15 cellular contexts compared by ENCODE assay signal in the genomic region with DNA sequence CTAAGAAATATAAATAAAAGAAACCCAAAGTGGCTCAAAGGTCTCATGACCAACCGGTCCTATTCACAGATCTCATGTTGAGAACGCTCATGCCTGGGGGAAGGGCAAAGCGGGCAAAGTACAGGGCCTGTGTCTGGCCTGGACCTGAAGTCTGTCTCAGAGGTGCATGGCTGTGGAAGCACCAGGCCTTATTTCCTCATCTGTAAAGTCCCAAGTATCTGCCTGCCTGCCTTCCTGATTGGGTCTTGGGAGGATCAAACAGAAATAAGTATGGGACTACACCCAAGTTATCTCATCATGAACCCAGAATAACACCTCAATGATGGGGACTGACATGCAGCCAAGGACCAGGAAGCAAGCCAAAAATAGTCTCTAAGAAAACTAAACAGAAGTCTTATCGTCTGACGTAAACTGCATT. TPM values are rescaled to one million over a fixed set of nuclear protein-coding genes. Genes with fewer than 3 reads are reported as not detected.
DNase-seq lines count a peak whose midpoint lies in the region; ATAC-seq and TF ChIP-seq lines count a peak whose summit lies in the region.
"Had no signal": no experiment of that assay in that cellular context is flagged by ENCODE, and none has a peak within 500 bp of the region (broad histone marks: within the 10 kb centered on the region; RNA-seq: fewer than 3 reads in every experiment).

No MANE protein-coding gene starts in this region.

- TF ChIP-seq CTCF in esophagus muscularis mucosa (IDR thresholded peaks at IDR 0.05), result no peak
- no peak for TF ChIP-seq CTCF in upper lobe of left lung (IDR thresholded peaks at IDR 0.05)

- no peaks in the 10 kb centered on the region for H3K27me3 ChIP-seq in esophagus muscularis mucosa
- no peaks in the 10 kb centered on the region for H3K27me3 ChIP-seq in upper lobe of left lung

- peaks cover 8 to 38% (median 12%) of the 10 kb centered on the region in 4 donors for H3K36me3 ChIP-seq in esophagus muscularis mucosa
- peaks cover 0 to 36% (median 8%) of the 10 kb centered on the region in 4 donors for H3K36me3 ChIP-seq in upper lobe of left lung

- H3K9me3 ChIP-seq in esophagus muscularis mucosa (no peaks in the 10 kb centered on the region), upper lobe of left lung (no peaks in the 10 kb centered on the region)

- no peak for ATAC-seq in activated T-cell treated with anti-CD3 and anti-CD28 coated beads, Interleukin-2, amount 50 U/mL, for 4 hours
- ATAC-seq in upper lobe of left lung (ENCODE audit: low FRiP score in 2 of 2), result peak; percentile 47 to 79
- no peak for ATAC-seq in activated CD8-positive, alpha-beta T cell treated with anti-CD3 and anti-CD28 coated beads, Interleukin-2, amount 10 ng/mL, durations not matched to agents 7 days and 5 days
- ATAC-seq in GM19035 (IDR thresholded peaks at IDR 0.05; ENCODE audit: unreplicated experiment), result no peak

- no peak for TF ChIP-seq POLR2A in esophagus muscularis mucosa (IDR thresholded peaks at IDR 0.05; ENCODE audit: low read depth)
- no peak for TF ChIP-seq POLR2A in upper lobe of left lung (IDR thresholded peaks at IDR 0.05)

- H3K27ac Mint-ChIP-seq in activated T-cell treated with anti-CD3 and anti-CD28 coated beads, Interleukin-2, amount 50 U/mL, for 24 hours, result peak overlapping the region; percentile 1
- no peak overlapping the region for H3K27ac Mint-ChIP-seq in activated CD8-positive, alpha-beta T cell treated with anti-CD3 and anti-CD28 coated beads, Interleukin-2, amount 10 ng/mL, durations not matched to agents 7 days and 5 days
- H3K27ac Mint-ChIP-seq in activated CD4-positive, alpha-beta memory T cell treated with anti-CD3 and anti-CD28 coated beads, Interleukin-2, amount 10 ng/mL, durations not matched to agents 7 days and 5 days, result no peak overlapping the region
- H3K27ac Mint-ChIP-seq: dendritic cell treated with granulocyte-macrophage colony-stimulating factor and Interleukin-4, amounts not matched to agents 40 ng/mL and 50 ng/mL, for 4 days had no signal

- no peak overlapping the region for H3K4me3 ChIP-seq in esophagus muscularis mucosa
- no peak overlapping the region for H3K4me3 ChIP-seq in upper lobe of left lung
- H3K4me3 ChIP-seq: smooth muscle cell had no signal

- no peak for TF ChIP-seq EP300 in esophagus muscularis mucosa (IDR thresholded peaks at IDR 0.05)
- no peak for TF ChIP-seq EP300 in upper lobe of left lung (IDR thresholded peaks at IDR 0.05)

- intact Hi-C loops in esophagus muscularis mucosa (cut with DNase I), result no loop called here

- no peaks in the 10 kb centered on the region for H3K27me3 Mint-ChIP-seq in activated T-cell treated with anti-CD3 and anti-CD28 coated beads, Interleukin-2, amount 50 U/mL, for 24 hours
- no peaks in the 10 kb centered on the region for H3K27me3 Mint-ChIP-seq in activated T-cell treated with anti-CD3 and anti-CD28 coated beads, Interleukin-2, amount 50 U/mL, for 4 hours (ENCODE audit: low read depth)
- H3K27me3 Mint-ChIP-seq in activated CD8-positive, alpha-beta T cell treated with anti-CD3 and anti-CD28 coated beads, Interleukin-2, amount 10 ng/mL, durations not matched to agents 7 days and 5 days (ENCODE audit: low read depth), result peaks cover 2% of the 10 kb centered on the region
- peaks cover 7% of the 10 kb centered on the region for H3K27me3 Mint-ChIP-seq in activated CD4-positive, alpha-beta memory T cell treated with anti-CD3 and anti-CD28 coated beads, Interleukin-2, amount 10 ng/mL, durations not matched to agents 7 days and 5 days

- WGBS in esophagus muscularis mucosa, result 36% methylated on average over 5 of the region's 5 CpGs
- WGBS in upper lobe of left lung, 2 donors, result 34 to 40% methylated on average over 5 of the region's 5 CpGs

- H3K4me1 Mint-ChIP-seq in activated T-cell treated with anti-CD3 and anti-CD28 coated beads, Interleukin-2, amount 50 U/mL, for 24 hours (ENCODE audit: low read depth), result peaks cover 73% of the 10 kb centered on the region
- peaks cover 58% of the 10 kb centered on the region for H3K4me1 Mint-ChIP-seq in activated T-cell treated with anti-CD3 and anti-CD28 coated beads, Interleukin-2, amount 50 U/mL, for 4 hours (ENCODE audit: low read depth)
- H3K4me1 Mint-ChIP-seq in activated CD8-positive, alpha-beta T cell treated with anti-CD3 and anti-CD28 coated beads, Interleukin-2, amount 10 ng/mL, durations not matched to agents 7 days and 5 days (ENCODE audit: low read depth), result no peaks in the 10 kb centered on the region
- H3K4me1 Mint-ChIP-seq in activated CD4-positive, alpha-beta memory T cell treated with anti-CD3 and anti-CD28 coated beads, Interleukin-2, amount 10 ng/mL, durations not matched to agents 7 days and 5 days, result no peaks in the 10 kb centered on the region

- peaks cover 0 to 74% (median 34%) of the 10 kb centered on the region in 4 donors for H3K4me1 ChIP-seq in esophagus muscularis mucosa
- H3K4me1 ChIP-seq in upper lobe of left lung, result peaks cover 43 to 72% (median 60%) of the 10 kb centered on the region in 4 donors

- H3K4me3 Mint-ChIP-seq in activated T-cell treated with anti-CD3 and anti-CD28 coated beads, Interleukin-2, amount 50 U/mL, for 24 hours, result no peak overlapping the region
- no peak overlapping the region for H3K4me3 Mint-ChIP-seq in activated T-cell treated with anti-CD3 and anti-CD28 coated beads, Interleukin-2, amount 50 U/mL, for 4 hours
- H3K4me3 Mint-ChIP-seq in activated CD8-positive, alpha-beta T cell treated with anti-CD3 and anti-CD28 coated beads, Interleukin-2, amount 10 ng/mL, durations not matched to agents 7 days and 5 days, result no peak overlapping the region
- no peak overlapping the region for H3K4me3 Mint-ChIP-seq in activated CD4-positive, alpha-beta memory T cell treated with anti-CD3 and anti-CD28 coated beads, Interleukin-2, amount 10 ng/mL, durations not matched to agents 7 days and 5 days
- H3K4me3 Mint-ChIP-seq: dendritic cell treated with granulocyte-macrophage colony-stimulating factor and Interleukin-4, amounts not matched to agents 40 ng/mL and 50 ng/mL, for 4 days had no signal

- POLR2A ChIA-PET in activated CD8-positive, alpha-beta T cell treated with anti-CD3 and anti-CD28 coated beads, Interleukin-2, amount 10 ng/mL, durations not matched to agents 7 days and 5 days (lab: Charles Lee), result no interaction called here
- POLR2A ChIA-PET in activated CD4-positive, alpha-beta memory T cell treated with anti-CD3 and anti-CD28 coated beads, Interleukin-2, amount 10 ng/mL, durations not matched to agents 7 days and 5 days (lab: Charles Lee), result no interaction called here

- CTCF ChIA-PET in activated CD8-positive, alpha-beta T cell treated with anti-CD3 and anti-CD28 coated beads, Interleukin-2, amount 10 ng/mL, durations not matched to agents 7 days and 5 days (lab: Charles Lee), result no interaction called here
- CTCF ChIA-PET in activated CD4-positive, alpha-beta memory T cell treated with anti-CD3 and anti-CD28 coated beads, Interleukin-2, amount 10 ng/mL, durations not matched to agents 7 days and 5 days (lab: Charles Lee), result no interaction called here

- H3K27ac ChIP-seq in esophagus muscularis mucosa (replicated peaks in 1 of 4), result peak overlapping the region; percentile 79 to 82 (median 80)
- peak overlapping the region; percentile 18 to 71 (median 60) for H3K27ac ChIP-seq in upper lobe of left lung
- H3K27ac ChIP-seq: VCaP had no signal

- H3K9me3 Mint-ChIP-seq in activated T-cell treated with anti-CD3 and anti-CD28 coated beads, Interleukin-2, amount 50 U/mL, for 24 hours, result no peaks in the 10 kb centered on the region
- H3K9me3 Mint-ChIP-seq in activated T-cell treated with anti-CD3 and anti-CD28 coated beads, Interleukin-2, amount 50 U/mL, for 4 hours, result no peaks in the 10 kb centered on the region
- no peaks in the 10 kb centered on the region for H3K9me3 Mint-ChIP-seq in activated CD8-positive, alpha-beta T cell treated with anti-CD3 and anti-CD28 coated beads, Interleukin-2, amount 10 ng/mL, durations not matched to agents 7 days and 5 days (ENCODE audit: insufficient read depth)
- H3K9me3 Mint-ChIP-seq in activated CD4-positive, alpha-beta memory T cell treated with anti-CD3 and anti-CD28 coated beads, Interleukin-2, amount 10 ng/mL, durations not matched to agents 7 days and 5 days, result no peaks in the 10 kb centered on the region
- H3K9me3 Mint-ChIP-seq: dendritic cell treated with granulocyte-macrophage colony-stimulating factor and Interleukin-4, amounts not matched to agents 40 ng/mL and 50 ng/mL, for 4 days had no signal

- peaks cover 63% of the 10 kb centered on the region for H3K36me3 Mint-ChIP-seq in activated T-cell treated with anti-CD3 and anti-CD28 coated beads, Interleukin-2, amount 50 U/mL, for 24 hours (ENCODE audit: low read depth)
- H3K36me3 Mint-ChIP-seq in activated T-cell treated with anti-CD3 and anti-CD28 coated beads, Interleukin-2, amount 50 U/mL, for 4 hours (ENCODE audit: insufficient read depth), result peaks cover 30% of the 10 kb centered on the region
- H3K36me3 Mint-ChIP-seq in activated CD8-positive, alpha-beta T cell treated with anti-CD3 and anti-CD28 coated beads, Interleukin-2, amount 10 ng/mL, durations not matched to agents 7 days and 5 days (ENCODE audit: low read depth), result peaks cover 8% of the 10 kb centered on the region
- H3K36me3 Mint-ChIP-seq in activated CD4-positive, alpha-beta memory T cell treated with anti-CD3 and anti-CD28 coated beads, Interleukin-2, amount 10 ng/mL, durations not matched to agents 7 days and 5 days (ENCODE audit: low read depth), result peaks cover 9% of the 10 kb centered on the region

- DNase-seq in activated T-cell treated with anti-CD3 and anti-CD28 coated beads, Interleukin-2, amount 50 U/mL, for 24 hours, result no peak
- no peak for DNase-seq in activated T-cell treated with anti-CD3 and anti-CD28 coated beads, Interleukin-2, amount 50 U/mL, for 4 hours
- DNase-seq in esophagus muscularis mucosa (ENCODE audit: extremely low spot score) (no peak), mucosa of gallbladder (ENCODE audit: low spot score) (peak; percentile 89), upper lobe of left lung (peak in 1 of 2 donors; percentile 71)
- DNase-seq in activated CD8-positive, alpha-beta T cell treated with anti-CD3 and anti-CD28 coated beads, Interleukin-2, amount 10 ng/mL, durations not matched to agents 7 days and 5 days, result no peak
- no peak for DNase-seq in activated CD4-positive, alpha-beta memory T cell treated with anti-CD3 and anti-CD28 coated beads, Interleukin-2, amount 10 ng/mL, durations not matched to agents 7 days and 5 days
- DNase-seq: activated T-cell treated with anti-CD3 and anti-CD28 coated beads, Interleukin-2, amount 50 U/mL, for 48 hours; head of caudate nucleus; mesendoderm; NCI-H510A treated with DMSO at 0.1 percent for 48 hours had no signal

RNA-seq across cellular contexts. Expression of gene AXIN2, which starts 14.2 kb away (rescaled TPM):
- 10 to 100 TPM in 2 of 3 donors, 1 to 10 TPM in 1; 8.4 to 13.4 (median 11.9) TPM for total RNA-seq in activated T-cell treated with anti-CD3 and anti-CD28 coated beads, Interleukin-2, amount 50 U/mL, for 4 hours
- total RNA-seq in esophagus muscularis mucosa, result 10 to 100 TPM; 17.2 to 63.4 (median 49.3) TPM
- total RNA-seq in mucosa of gallbladder, result 14.4 TPM
- total RNA-seq in upper lobe of left lung, result 100 to 1,000 TPM in 1 of 6 donors, 10 to 100 TPM in 5; 48.0 to 135 (median 68.9) TPM
- 1 to 10 TPM; 4.7 to 5.3 TPM for total RNA-seq in activated CD8-positive, alpha-beta T cell treated with anti-CD3 and anti-CD28 coated beads, Interleukin-2, amount 10 ng/mL, durations not matched to agents 7 days and 5 days
- total RNA-seq in activated CD4-positive, alpha-beta memory T cell treated with anti-CD3 and anti-CD28 coated beads, Interleukin-2, amount 10 ng/mL, durations not matched to agents 7 days and 5 days, result 1 to 10 TPM; 3.5 to 4.3 TPM

Comparison
In these comparisons a context has a peak if more than half of its experiments do, and no peak if none do; other contexts are left out.
1. ATAC-seq: peak in upper lobe of left lung (2 of 2); none in activated T-cell treated with anti-CD3 and anti-CD28 coated beads, Interleukin-2, amount 50 U/mL, for 4 hours (0 of 2), activated CD8-positive, alpha-beta T cell treated with anti-CD3 and anti-CD28 coated beads, Interleukin-2, amount 10 ng/mL, durations not matched to agents 7 days and 5 days (single experiment) and GM19035 (single experiment).